13 cellular contexts compared by ENCODE assay signal in the genomic region with DNA sequence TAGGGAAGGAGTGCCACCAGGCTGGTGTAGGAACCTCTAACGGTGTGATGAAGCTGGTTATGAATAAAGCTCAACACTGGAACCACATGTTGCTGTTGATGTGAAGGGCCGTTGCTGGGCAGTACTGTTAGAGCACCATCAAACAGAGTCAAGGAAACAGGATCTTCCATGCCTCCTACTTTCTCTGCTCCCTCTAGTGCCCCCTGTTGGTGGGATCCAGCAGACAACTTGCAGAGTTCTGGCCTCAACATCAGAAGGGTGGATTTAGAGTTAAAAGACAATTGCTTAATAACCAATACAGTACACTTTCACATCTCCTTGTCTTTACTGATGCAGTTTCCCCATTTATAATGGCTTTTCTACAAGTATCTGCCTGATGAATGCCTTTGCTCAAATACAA.
A peak's percentile ranks its signal among the peaks of the same experiment; 100 is the strongest.
DNase-seq lines count a peak whose midpoint lies in the region; ATAC-seq and TF ChIP-seq lines count a peak whose summit lies in the region.
"Had no signal": no experiment of that assay in that cellular context is flagged by ENCODE, and none has a peak within 500 bp of the region (broad histone marks: within the 10 kb centered on the region; RNA-seq: fewer than 3 reads in every experiment).

No MANE protein-coding gene starts in this region.

- no peaks in the 10 kb centered on the region for H3K27me3 ChIP-seq in DND-41 (ENCODE audit: insufficient read depth, low read length, poor library complexity)

- H3K9me2 ChIP-seq in OCI-LY7 (ENCODE audit: insufficient read depth, low read length) = no peaks in the 10 kb centered on the region

- H3K4me2 ChIP-seq in DND-41 (ENCODE audit: insufficient read depth, low read length) (no peak overlapping the region), OCI-LY7 (ENCODE audit: low read length) (no peak overlapping the region)

- no TSS peak for BruUV-seq in OCI-LY7 (replicated peaks; lab: Mats Ljungman, UMichigan)

- no peak overlapping the region for H2AFZ ChIP-seq in DND-41 (ENCODE audit: low read depth, low read length)
- H2AFZ ChIP-seq in OCI-LY7 (ENCODE audit: low read length) = no peak overlapping the region

- H3K4me3 ChIP-seq in DND-41 (ENCODE audit: low read depth in 1 of 2, low read length in 2 of 2) = no peak overlapping the region
- H3K4me3 ChIP-seq in OCI-LY7 (ENCODE audit: low read depth, low read length, poor library complexity, severe bottlenecking) = no peak overlapping the region

- peaks cover 15% of the 10 kb centered on the region for H3K4me1 Mint-ChIP-seq in glutamatergic neuron (ENCODE audit: low read depth, unreplicated experiment)

- CTCF ChIA-PET in OCI-LY7 (lab: Charles Lee; ENCODE audit: unreplicated experiment) = no interaction called here

- H3K4me3 Mint-ChIP-seq in glutamatergic neuron (ENCODE audit: unreplicated experiment) = no peak overlapping the region
- H3K4me3 Mint-ChIP-seq: immature natural killer cell; naive thymus-derived CD8-positive, alpha-beta T cell; stimulated activated naive CD8-positive, alpha-beta T cell treated with anti-CD3 and anti-CD28 coated beads, Interleukin-15, Interleukin-2, amounts not matched to agents 100 ng/mL and 50 ng/mL, for 24 hours had no signal

- in situ Hi-C loops in GM13977 (cut with MboI; ENCODE audit: low pct_unique_long_range_greater_than_20kb, low sequenced_read_pairs, unreplicated experiment) = no loop called here

- intact Hi-C loops in OCI-LY7 (cut with micrococcal nuclease; ENCODE audit: unreplicated experiment) = no loop called here

- H3K36me3 ChIP-seq in DND-41 (ENCODE audit: insufficient read depth, low read length) = no peaks in the 10 kb centered on the region
- no peaks in the 10 kb centered on the region for H3K36me3 ChIP-seq in OCI-LY7 (ENCODE audit: insufficient read depth, low read length)

- H3K27ac ChIP-seq in DND-41 (ENCODE audit: low read length) (no peak overlapping the region), OCI-LY7 (ENCODE audit: low read depth, low read length, poor library complexity, severe bottlenecking) (no peak overlapping the region)

- no peak overlapping the region for H3K27ac Mint-ChIP-seq in glutamatergic neuron (ENCODE audit: unreplicated experiment)
- H3K27ac Mint-ChIP-seq: immature natural killer cell; naive thymus-derived CD8-positive, alpha-beta T cell; stimulated activated naive CD8-positive, alpha-beta T cell treated with anti-CD3 and anti-CD28 coated beads, Interleukin-15, Interleukin-2, amounts not matched to agents 100 ng/mL and 50 ng/mL, for 24 hours had no signal

- H3K79me2 ChIP-seq in DND-41 (ENCODE audit: insufficient read depth, low read length) (no peaks in the 10 kb centered on the region), OCI-LY7 (ENCODE audit: insufficient read depth, low read depth, low read length) (no peaks in the 10 kb centered on the region)

- no peaks in the 10 kb centered on the region for H3K27me3 Mint-ChIP-seq in glutamatergic neuron (ENCODE audit: unreplicated experiment)

- H3K9ac ChIP-seq in DND-41 (ENCODE audit: low read depth, low read length) = no peak overlapping the region

- H3K36me3 Mint-ChIP-seq in glutamatergic neuron (ENCODE audit: unreplicated experiment) = no peaks in the 10 kb centered on the region
- H3K36me3 Mint-ChIP-seq: immature natural killer cell; naive thymus-derived CD8-positive, alpha-beta T cell had no signal

- peaks cover 2% of the 10 kb centered on the region for H3K9me3 Mint-ChIP-seq in glutamatergic neuron (ENCODE audit: unreplicated experiment)
- H3K9me3 Mint-ChIP-seq: naive thymus-derived CD8-positive, alpha-beta T cell; stimulated activated naive CD8-positive, alpha-beta T cell treated with anti-CD3 and anti-CD28 coated beads, Interleukin-15, Interleukin-2, amounts not matched to agents 100 ng/mL and 50 ng/mL, for 24 hours had no signal

- TF ChIP-seq CTCF in DND-41 (IDR thresholded peaks at IDR 0.05; ENCODE audit: borderline replicate concordance, extremely low read depth, low read length, poor library complexity, severe bottlenecking) (peak; percentile 49), GM13977 (IDR thresholded peaks at IDR 0.05; ENCODE audit: extremely low read depth, insufficient read depth, missing control alignments) (peak; percentile 39), OCI-LY7 (conservative IDR thresholded peaks at IDR 0.05; ENCODE audit: low read length) (peak; percentile 74), glutamatergic neuron (IDR thresholded peaks at IDR 0.05; ENCODE audit: partially characterized antibody, unreplicated experiment) (peak; percentile 30)

- DNase-seq in DND-41 (peak; percentile 30), GM13977 (ENCODE audit: low spot score) (no peak), OCI-LY7 (ENCODE audit: low spot score) (peak; percentile 11), glutamatergic neuron (no peak), nucleus accumbens (lab: John Stamatoyannopoulos, UW) (no peak), AG20443 (ENCODE audit: low spot score) (no peak), activated gamma-delta T cell treated with Interleukin-2 at 50 U/mL for 16 hours (no peak), DMS114 treated with DMSO at 0.1 percent for 48 hours (lab: John Stamatoyannopoulos, UW; ENCODE audit: unreplicated experiment) (no peak)
- DNase-seq: effector CD8-positive, alpha-beta T cell; immature natural killer cell; naive thymus-derived CD8-positive, alpha-beta T cell; NCI-H1436 treated with DMSO at 0.1 percent for 48 hours had no signal

- POLR2A ChIA-PET in OCI-LY7 (lab: Charles Lee) = interaction anchor here (0.6 to 1.3 kb wide), 6 partner anchors 17 to 608 kb away, joined by 3 to 8 read pairs (median 4); no protein-coding TSS in a partner anchor

- no peaks in the 10 kb centered on the region for H3K9me3 ChIP-seq in DND-41 (ENCODE audit: insufficient read depth, low read length, severe bottlenecking)
- H3K9me3 ChIP-seq in OCI-LY7 (ENCODE audit: low read length) = no peaks in the 10 kb centered on the region

- ATAC-seq in DND-41 (ENCODE audit: insufficient read depth, low read depth) = peak; percentile 17; the same call in 1 of the 3 replicates
- ATAC-seq: naive thymus-derived CD8-positive, alpha-beta T cell had no signal

- no peaks in the 10 kb centered on the region for H4K20me1 ChIP-seq in DND-41 (ENCODE audit: insufficient read depth, low read length)
- no peaks in the 10 kb centered on the region for H4K20me1 ChIP-seq in OCI-LY7 (ENCODE audit: insufficient read depth, low read length)

- no peaks in the 10 kb centered on the region for H3K4me1 ChIP-seq in DND-41 (ENCODE audit: insufficient read depth, low read length)
- no peaks in the 10 kb centered on the region for H3K4me1 ChIP-seq in OCI-LY7 (ENCODE audit: insufficient read depth, low read length, poor library complexity, severe bottlenecking)

Comparison
In these comparisons a context has a peak if more than half of its experiments do, and no peak if none do; other contexts are left out.
1. DNase-seq: peak in DND-41 (single experiment) and OCI-LY7 (single experiment); none in GM13977 (single experiment), glutamatergic neuron (single experiment), nucleus accumbens (0 of 56), AG20443 (single experiment), activated gamma-delta T cell treated with Interleukin-2 at 50 U/mL for 16 hours (single experiment) and DMS114 treated with DMSO at 0.1 percent for 48 hours (single experiment).
2. Peak in every context shown above with its lines, with median percentiles within 50 percentile points of each other: CTCF ChIP-seq.